In genomic region chr15:39195988-39196486, GRCh38 we compare ENCODE assay signal across 13 cellular contexts.
A peak's percentile ranks its signal among the peaks of the same experiment; 100 is the strongest.
DNase-seq lines count a peak whose midpoint lies in the region; ATAC-seq and TF ChIP-seq lines count a peak whose summit lies in the region.
"Had no signal": no experiment of that assay in that cellular context is flagged by ENCODE, and none has a peak within 500 bp of the region (broad histone marks: within the 10 kb centered on the region; RNA-seq: fewer than 3 reads in every experiment).

No MANE protein-coding gene starts in this region.

- in situ Hi-C loops in astrocyte of the cerebellum (cut with HindIII; ENCODE audit: low sequenced_read_pairs) = loop anchor here (5.0 kb wide), 2 partner anchors 66 to 361 kb away; no protein-coding TSS in a partner anchor

- peaks cover 0 to 35% (median 4%) of the 10 kb centered on the region in 4 donors for H3K4me1 ChIP-seq in tibial artery
- H3K4me1 ChIP-seq: prostate gland had no signal

- no peaks in the 10 kb centered on the region for H3K27me3 ChIP-seq in MG63
- no peaks in the 10 kb centered on the region for H3K27me3 ChIP-seq in tibial artery

- intact Hi-C loops in tibial artery (cut with DNase I; ENCODE audit: low total_unique reads) = no loop called here

- H3K4me3 ChIP-seq in MG63 (no peak overlapping the region), astrocyte of the cerebellum (ENCODE audit: low read depth, low read length) (no peak overlapping the region), tibial artery (no peak overlapping the region)
- H3K4me3 ChIP-seq: prostate gland had no signal

- no peak overlapping the region for H3K27ac ChIP-seq in tibial artery
- H3K27ac ChIP-seq: prostate gland had no signal

- TF ChIP-seq CTCF in astrocyte of the cerebellum (IDR thresholded peaks at IDR 0.05; ENCODE audit: low read depth, low read length, missing control alignments) (no peak), GM10266 (IDR thresholded peaks at IDR 0.05; ENCODE audit: control insufficient read depth, insufficient read depth, low read depth, missing control alignments) (no peak), tibial artery (IDR thresholded peaks at IDR 0.05) (no peak)

- DNase-seq in CD1c-positive myeloid dendritic cell (ENCODE audit: extremely low spot score) (peak; percentile 49), MG63 (peak; percentile 90), astrocyte of the cerebellum (ENCODE audit: low read depth) (peak; percentile 19), kidney tubule cell (ENCODE audit: low spot score) (peak; percentile 98), NK-92 (lab: John Stamatoyannopoulos, UW; ENCODE audit: unreplicated experiment) (no peak), GM10266 (ENCODE audit: extremely low spot score) (no peak), tibial artery (no peak)
- DNase-seq: activated naive CD4-positive, alpha-beta T cell treated with anti-CD3 and anti-CD28 coated beads, Interleukin-2, amount 50 U/mL, for 16 hours; CD8-positive, alpha-beta memory T cell; GOT3; NCI-H2081 treated with DMSO at 0.1 percent for 48 hours had no signal

- no peak for ATAC-seq in HG03097 (IDR thresholded peaks at IDR 0.05; ENCODE audit: low FRiP score, unreplicated experiment)

- H3K36me3 ChIP-seq in MG63 (no peaks in the 10 kb centered on the region), tibial artery (no peaks in the 10 kb centered on the region)
- H3K36me3 ChIP-seq: prostate gland had no signal

- H3K9me3 ChIP-seq in MG63 (0 out of 2 replicates have a peak, but pooled peaks cover 1% of the 10 kb centered on the region), tibial artery (no peaks in the 10 kb centered on the region)
- H3K9me3 ChIP-seq: prostate gland had no signal

Comparison
In these comparisons a context has a peak if more than half of its experiments do, and no peak if none do; other contexts are left out.
1. DNase-seq: peak in CD1c-positive myeloid dendritic cell (single experiment), MG63 (single experiment), astrocyte of the cerebellum (single experiment) and kidney tubule cell (single experiment); none in NK-92 (single experiment), GM10266 (single experiment) and tibial artery (0 of 2).